In the genomic region with DNA sequence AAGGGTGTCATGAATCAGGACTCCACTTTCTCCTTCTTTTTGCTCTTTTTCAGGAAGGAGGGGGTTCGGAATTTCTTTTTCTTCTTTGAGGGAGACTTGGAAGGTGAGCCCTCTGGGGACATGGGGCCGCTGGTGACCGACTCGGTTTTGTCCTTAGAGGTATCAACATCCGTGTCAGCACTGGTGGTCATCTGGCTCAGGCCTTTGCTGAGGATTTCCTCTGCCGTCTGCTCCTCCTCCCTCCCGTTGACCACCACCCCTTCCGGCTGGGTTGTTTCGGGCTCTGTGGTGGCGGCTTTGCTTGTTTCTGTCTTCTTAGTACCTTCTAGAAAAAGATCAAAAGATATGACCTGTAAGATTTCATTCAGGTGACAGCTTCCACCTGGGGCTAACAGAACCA, we compare ENCODE assay signal across 26 cellular contexts.
"Had no signal": no experiment of that assay in that cellular context is flagged by ENCODE, and none has a peak within 500 bp of the region (broad histone marks: within the 10 kb centered on the region; RNA-seq: fewer than 3 reads in every experiment).

No MANE protein-coding gene starts in this region.

- H3K9me3 Mint-ChIP-seq: dendritic cell treated with granulocyte-macrophage colony-stimulating factor and Interleukin-4, amounts not matched to agents 40 ng/mL and 50 ng/mL, for 4 days; mesothelial cell of epicardium; nephron progenitor cell had no signal

- DNase-seq: effector CD8-positive, alpha-beta T cell; foreskin keratinocyte; glutamatergic neuron; heart right ventricle; hippocampal formation; left cardiac atrium; left lung; mesenchymal stem cell; mucosa of descending colon; naive B cell; nephron progenitor cell; nucleus accumbens; stimulated activated CD4-positive, alpha-beta T cell treated with anti-CD3 and anti-CD28 coated beads, Interleukin-4, amount 100 ng/mL, for 4 hours; upper lobe of right lung; uterus had no signal

- H3K27me3 ChIP-seq: esophagus muscularis mucosa, left lung, right atrium auricular region, tibial nerve, upper lobe of right lung, uterus had no signal

- H3K27me3 Mint-ChIP-seq: naive B cell; stimulated activated memory B cell treated with anti-CD40 and anti-IgM and Interleukin-4, amounts not matched to agents 10 μg/mL and 1 μg/mL and 100 μg/mL, for 72 hours; stimulated activated naive CD8-positive, alpha-beta T cell treated with anti-CD3 and anti-CD28 coated beads, Interleukin-15, Interleukin-2, amounts not matched to agents 100 ng/mL and 50 ng/mL, for 24 hours had no signal

- ATAC-seq: foreskin keratinocyte; gastroesophageal sphincter; heart right ventricle; left cardiac atrium; left lung; mucosa of descending colon; sciatic nerve; stimulated activated memory B cell treated with anti-CD40 and anti-IgM and Interleukin-4, amounts not matched to agents 10 μg/mL and 1 μg/mL and 100 μg/mL, for 72 hours; upper lobe of right lung had no signal

- H3K36me3 Mint-ChIP-seq: mesothelial cell of epicardium had no signal

- H3K27ac Mint-ChIP-seq: dendritic cell treated with granulocyte-macrophage colony-stimulating factor and Interleukin-4, amounts not matched to agents 40 ng/mL and 50 ng/mL, for 4 days; mesothelial cell of epicardium; stimulated activated memory B cell treated with anti-CD40 and anti-IgM and Interleukin-4, amounts not matched to agents 10 μg/mL and 1 μg/mL and 100 μg/mL, for 72 hours; stimulated activated naive CD8-positive, alpha-beta T cell treated with anti-CD3 and anti-CD28 coated beads, Interleukin-15, Interleukin-2, amounts not matched to agents 100 ng/mL and 50 ng/mL, for 24 hours had no signal

- H3K4me3 Mint-ChIP-seq: dendritic cell treated with granulocyte-macrophage colony-stimulating factor and Interleukin-4, amounts not matched to agents 40 ng/mL and 50 ng/mL, for 4 days; mesothelial cell of epicardium; nephron progenitor cell; stimulated activated memory B cell treated with anti-CD40 and anti-IgM and Interleukin-4, amounts not matched to agents 10 μg/mL and 1 μg/mL and 100 μg/mL, for 72 hours; stimulated activated naive CD8-positive, alpha-beta T cell treated with anti-CD3 and anti-CD28 coated beads, Interleukin-15, Interleukin-2, amounts not matched to agents 100 ng/mL and 50 ng/mL, for 24 hours had no signal

- H3K9me3 ChIP-seq: esophagus muscularis mucosa, gastroesophageal sphincter, heart right ventricle, left lung, mucosa of descending colon, prostate gland, right atrium auricular region, thoracic aorta, tibial nerve, upper lobe of right lung, uterus had no signal

- H3K4me3 ChIP-seq: esophagus muscularis mucosa, gastroesophageal sphincter, heart right ventricle, left lung, mucosa of descending colon, prostate gland, right atrium auricular region, thoracic aorta, tibial nerve, upper lobe of right lung, uterus had no signal

- H3K27ac ChIP-seq: esophagus muscularis mucosa, foreskin keratinocyte, gastroesophageal sphincter, heart right ventricle, left lung, prostate gland, right atrium auricular region, thoracic aorta, tibial nerve, upper lobe of right lung, uterus had no signal

- H3K36me3 ChIP-seq: esophagus muscularis mucosa, gastroesophageal sphincter, heart right ventricle, left lung, prostate gland, right atrium auricular region, thoracic aorta, tibial nerve, upper lobe of right lung, uterus had no signal

- H3K4me1 ChIP-seq: esophagus muscularis mucosa, foreskin keratinocyte, gastroesophageal sphincter, heart right ventricle, left lung, prostate gland, right atrium auricular region, tibial nerve, upper lobe of right lung, uterus had no signal

- H3K4me1 Mint-ChIP-seq: mesothelial cell of epicardium had no signal
